Comparison of ENCODE assay signal across 1 cellular context in the genomic region with DNA sequence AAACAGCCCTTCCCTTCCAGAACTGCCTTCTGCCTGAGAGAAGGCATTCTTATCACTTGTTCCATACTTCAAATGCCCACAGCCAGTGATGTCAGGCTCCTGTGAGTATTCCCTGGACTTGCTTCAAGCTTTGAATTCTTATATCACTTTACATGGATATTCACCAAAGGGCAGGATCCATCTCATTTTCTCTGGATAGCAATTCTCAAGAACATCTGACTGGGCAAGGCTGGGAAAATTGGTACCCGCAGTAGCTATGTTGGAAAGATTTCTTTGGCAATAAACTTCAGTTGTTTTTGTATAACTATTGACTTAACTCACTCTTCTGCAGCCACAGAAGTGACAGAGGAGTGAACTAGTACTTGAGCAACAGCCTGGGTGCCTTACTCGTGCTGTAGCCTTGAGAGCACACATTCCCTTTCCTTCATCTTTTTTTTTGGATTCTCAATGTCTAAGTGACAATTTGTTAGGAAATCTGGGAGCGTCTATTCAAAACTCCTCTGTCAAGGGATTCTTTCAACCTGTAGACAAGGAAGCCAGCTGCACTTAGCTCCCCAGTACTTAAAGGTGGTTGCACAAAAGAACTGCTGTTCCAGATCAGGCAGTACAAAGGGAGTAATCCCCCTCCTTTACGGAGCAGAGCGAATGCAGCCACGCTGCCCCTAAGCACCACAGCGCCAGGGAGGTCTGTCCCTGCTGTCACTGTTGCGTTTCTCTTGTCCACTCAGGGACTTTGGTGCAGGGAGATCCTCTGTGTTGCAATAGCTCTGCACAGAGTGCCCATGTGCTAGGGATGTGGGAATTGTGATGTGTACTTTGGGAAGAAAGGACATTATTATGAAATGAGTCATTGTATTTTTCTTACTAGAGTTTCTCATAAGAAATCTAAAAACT.
TF ChIP-seq lines count a peak whose summit lies in the region.

No MANE protein-coding gene starts in this region.

TF ChIP-seq in HepG2, 621 proteins besides CTCF, POLR2A, EP300 and RAD21 (continued from another document and continues in another):
- TF ChIP-seq ATF7 (IDR thresholded peaks at IDR 0.05), result no peak
- peak; percentile 91 for TF ChIP-seq ATF7 (CRISPR knock-in tag; IDR thresholded peaks at IDR 0.05)
- TF ChIP-seq, protein P1, sequence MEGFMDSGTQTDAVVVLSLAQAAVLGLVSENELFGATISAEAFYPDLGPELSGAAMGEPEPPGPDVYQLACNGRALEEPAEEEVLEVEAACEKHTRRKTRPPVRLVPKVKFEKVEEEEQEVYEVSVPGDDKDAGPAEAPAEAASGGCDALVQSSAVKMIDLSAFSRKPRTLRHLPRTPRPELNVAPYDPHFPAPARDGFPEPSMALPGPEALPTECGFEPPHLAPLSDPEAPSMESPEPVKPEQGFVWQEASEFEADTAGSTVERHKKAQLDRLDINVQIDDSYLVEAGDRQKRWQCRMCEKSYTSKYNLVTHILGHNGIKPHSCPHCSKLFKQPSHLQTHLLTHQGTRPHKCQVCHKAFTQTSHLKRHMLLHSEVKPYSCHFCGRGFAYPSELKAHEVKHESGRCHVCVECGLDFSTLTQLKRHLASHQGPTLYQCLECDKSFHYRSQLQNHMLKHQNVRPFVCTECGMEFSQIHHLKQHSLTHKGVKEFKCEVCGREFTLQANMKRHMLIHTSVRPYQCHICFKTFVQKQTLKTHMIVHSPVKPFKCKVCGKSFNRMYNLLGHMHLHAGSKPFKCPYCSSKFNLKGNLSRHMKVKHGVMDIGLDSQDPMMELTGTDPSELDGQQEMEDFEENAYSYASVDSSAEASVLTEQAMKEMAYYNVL (CRISPR knock-in tag; IDR thresholded peaks at IDR 0.05; ENCODE audit: borderline replicate concordance), result peak; percentile 97
- TF ChIP-seq NCOA2 (CRISPR knock-in tag; IDR thresholded peaks at IDR 0.05), result peak; percentile 92
- TF ChIP-seq ZNF260 (CRISPR knock-in tag; IDR thresholded peaks at IDR 0.05; ENCODE audit: borderline replicate concordance, low read depth), result no peak
- TF ChIP-seq DZIP1 (CRISPR knock-in tag; IDR thresholded peaks at IDR 0.05), result no peak
- no peak for TF ChIP-seq RAD51 (IDR thresholded peaks at IDR 0.05; ENCODE audit: borderline replicate concordance)
- TF ChIP-seq NPAS2 (CRISPR knock-in tag; IDR thresholded peaks at IDR 0.05; ENCODE audit: borderline replicate concordance), result no peak
- TF ChIP-seq, protein P2, sequence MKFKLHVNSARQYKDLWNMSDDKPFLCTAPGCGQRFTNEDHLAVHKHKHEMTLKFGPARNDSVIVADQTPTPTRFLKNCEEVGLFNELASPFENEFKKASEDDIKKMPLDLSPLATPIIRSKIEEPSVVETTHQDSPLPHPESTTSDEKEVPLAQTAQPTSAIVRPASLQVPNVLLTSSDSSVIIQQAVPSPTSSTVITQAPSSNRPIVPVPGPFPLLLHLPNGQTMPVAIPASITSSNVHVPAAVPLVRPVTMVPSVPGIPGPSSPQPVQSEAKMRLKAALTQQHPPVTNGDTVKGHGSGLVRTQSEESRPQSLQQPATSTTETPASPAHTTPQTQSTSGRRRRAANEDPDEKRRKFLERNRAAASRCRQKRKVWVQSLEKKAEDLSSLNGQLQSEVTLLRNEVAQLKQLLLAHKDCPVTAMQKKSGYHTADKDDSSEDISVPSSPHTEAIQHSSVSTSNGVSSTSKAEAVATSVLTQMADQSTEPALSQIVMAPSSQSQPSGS (CRISPR knock-in tag; IDR thresholded peaks at IDR 0.05), result peak; percentile 93
- 0 out of 2 replicates have a peak, but pooled peaks have one; percentile 28 for TF ChIP-seq RFXANK (CRISPR knock-in tag; IDR thresholded peaks at IDR 0.05)
- 0 out of 2 replicates have a peak, but pooled peaks have one; percentile 58 for TF ChIP-seq ARNT2 (CRISPR knock-in tag; IDR thresholded peaks at IDR 0.05; ENCODE audit: low read depth)
- peak; percentile 86 for TF ChIP-seq ZNF264 (CRISPR knock-in tag; IDR thresholded peaks at IDR 0.05)
- TF ChIP-seq MZF1 (CRISPR knock-in tag; IDR thresholded peaks at IDR 0.05; ENCODE audit: borderline replicate concordance), result peak; percentile 100
- TF ChIP-seq NR2F6 (IDR thresholded peaks at IDR 0.05), result peak; percentile 72
- peak; percentile 90 for TF ChIP-seq NR2F6 (CRISPR knock-in tag; IDR thresholded peaks at IDR 0.05)
- peak; percentile 54; the same call in 1 of the 2 replicates for TF ChIP-seq EEA1 (CRISPR knock-in tag; IDR thresholded peaks at IDR 0.05; ENCODE audit: borderline replicate concordance)
- TF ChIP-seq ZNF136 (CRISPR knock-in tag; IDR thresholded peaks at IDR 0.05; ENCODE audit: low read depth), result peak; percentile 85
- no peak for TF ChIP-seq TP53 (CRISPR knock-in tag; conservative IDR thresholded peaks at IDR 0.05)
- TF ChIP-seq ZNF607 (CRISPR knock-in tag; IDR thresholded peaks at IDR 0.05; ENCODE audit: borderline replicate concordance), result no peak
- 0 out of 2 replicates have a peak, but pooled peaks have one; percentile 56 for TF ChIP-seq GTF3A (CRISPR knock-in tag; conservative IDR thresholded peaks at IDR 0.05)
- TF ChIP-seq ZIK1 (CRISPR knock-in tag; IDR thresholded peaks at IDR 0.05; ENCODE audit: borderline replicate concordance, low read depth), result 0 out of 2 replicates have a peak, but pooled peaks have one; percentile 50
- peak; percentile 100 for TF ChIP-seq MLX (CRISPR knock-in tag; IDR thresholded peaks at IDR 0.05)
- TF ChIP-seq DNMT1 (CRISPR knock-in tag; IDR thresholded peaks at IDR 0.05), result no peak
- peak; percentile 99 for TF ChIP-seq MTA1 (CRISPR knock-in tag; IDR thresholded peaks at IDR 0.05; ENCODE audit: borderline replicate concordance)
- peak; percentile 43; the same call in 1 of the 2 replicates for TF ChIP-seq MXD1 (CRISPR knock-in tag; IDR thresholded peaks at IDR 0.05)
- no peak for TF ChIP-seq HCFC1 (IDR thresholded peaks at IDR 0.05; ENCODE audit: low read depth, low read length)
- peak; percentile 93; the same call in 1 of the 2 replicates for TF ChIP-seq SIN3A (IDR thresholded peaks at IDR 0.05; ENCODE audit: borderline replicate concordance, low read depth, low read length)
- no peak for TF ChIP-seq HNRNPLL (IDR thresholded peaks at IDR 0.05; ENCODE audit: low read depth, low read length, poor library complexity, severe bottlenecking)
- TF ChIP-seq AKAP8 (CRISPR knock-in tag; IDR thresholded peaks at IDR 0.05), result peak; percentile 77
- TF ChIP-seq ZBTB10 (CRISPR knock-in tag; IDR thresholded peaks at IDR 0.05; ENCODE audit: borderline replicate concordance), result no peak; the same call in 1 of the 2 replicates
- TF ChIP-seq POLR2AphosphoS5 (IDR thresholded peaks at IDR 0.05; ENCODE audit: low read depth, low read length), result no peak; the same call in 1 of the 2 replicates
- no peak for TF ChIP-seq ZNF781 (CRISPR knock-in tag; IDR thresholded peaks at IDR 0.05; ENCODE audit: borderline replicate concordance, not compliant biosample characterization)
- TF ChIP-seq GFI1 (CRISPR knock-in tag; IDR thresholded peaks at IDR 0.05; ENCODE audit: borderline replicate concordance), result peak; percentile 72; the same call in 1 of the 2 replicates
- peak; percentile 44; the same call in 1 of the 2 replicates for TF ChIP-seq ZFP36L2 (CRISPR knock-in tag; IDR thresholded peaks at IDR 0.05)
- peak; percentile 100 for TF ChIP-seq CEBPB (IDR thresholded peaks at IDR 0.05; ENCODE audit: borderline replicate concordance, low read depth, low read length)
- peak; percentile 85; the same call in 1 of the 2 replicates for TF ChIP-seq THRA (CRISPR knock-in tag; IDR thresholded peaks at IDR 0.05; ENCODE audit: borderline replicate concordance)
- peak; percentile 43; the same call in 1 of the 2 replicates for TF ChIP-seq ZNF275 (CRISPR knock-in tag; IDR thresholded peaks at IDR 0.05; ENCODE audit: borderline replicate concordance)
- no peak for TF ChIP-seq JDP2 (CRISPR knock-in tag; IDR thresholded peaks at IDR 0.05; ENCODE audit: borderline replicate concordance)
- TF ChIP-seq ZNF432 (CRISPR knock-in tag; IDR thresholded peaks at IDR 0.05; ENCODE audit: borderline replicate concordance), result no peak
- TF ChIP-seq ZNF282 (IDR thresholded peaks at IDR 0.05; ENCODE audit: partially characterized antibody), result no peak
- no peak for TF ChIP-seq PLRG1 (conservative IDR thresholded peaks at IDR 0.05)
- peak; percentile 84 for TF ChIP-seq KDM6A (CRISPR knock-in tag; IDR thresholded peaks at IDR 0.05; ENCODE audit: low read depth)
- TF ChIP-seq SOX6 (IDR thresholded peaks at IDR 0.05), result no peak
- TF ChIP-seq SOX6 (CRISPR knock-in tag; IDR thresholded peaks at IDR 0.05), result peak; percentile 99
- peak; percentile 60 for TF ChIP-seq MAFF (IDR thresholded peaks at IDR 0.05; ENCODE audit: low read depth, low read length)
- no peak for TF ChIP-seq IKZF4 (CRISPR knock-in tag; IDR thresholded peaks at IDR 0.05; ENCODE audit: borderline replicate concordance, low read depth, not compliant biosample characterization)
- TF ChIP-seq AGO1 (IDR thresholded peaks at IDR 0.05; ENCODE audit: low read depth, low read length, poor library complexity, severe bottlenecking), result no peak
- TF ChIP-seq RNF219 (CRISPR knock-in tag; IDR thresholded peaks at IDR 0.05), result no peak
